19 cellular contexts compared by ENCODE assay signal in the genomic region with DNA sequence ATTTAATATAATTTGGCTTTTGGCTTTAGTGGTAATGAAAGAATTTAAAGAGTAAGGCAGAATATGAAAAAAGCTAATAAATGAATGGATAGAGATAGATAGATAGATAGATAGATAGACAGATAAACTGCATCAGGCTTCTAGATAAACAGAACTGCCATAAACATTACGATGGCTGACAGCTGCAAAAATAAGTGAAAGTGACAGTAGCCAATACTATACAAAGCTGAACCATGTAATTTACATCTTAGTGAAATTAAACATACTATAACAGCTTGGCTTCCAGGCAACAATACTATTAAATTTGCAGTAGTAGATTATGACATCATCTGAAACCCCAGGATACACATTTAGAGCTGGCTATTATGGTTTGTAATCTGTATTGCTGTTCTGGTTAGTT.
A peak's percentile ranks its signal among the peaks of the same experiment; 100 is the strongest.
DNase-seq lines count a peak whose midpoint lies in the region; TF ChIP-seq lines count a peak whose summit lies in the region.
"Had no signal": no experiment of that assay in that cellular context is flagged by ENCODE, and none has a peak within 500 bp of the region (broad histone marks: within the 10 kb centered on the region; RNA-seq: fewer than 3 reads in every experiment).

No MANE protein-coding gene starts in this region.

- TF ChIP-seq POLR2A in lower leg skin (IDR thresholded peaks at IDR 0.05) = no peak

- intact Hi-C loops in lower leg skin (cut with DNase I; ENCODE audit: low total_unique reads) = no loop called here

- no peaks in the 10 kb centered on the region for H3K79me2 ChIP-seq in neural progenitor cell (ENCODE audit: low read depth)

- no peaks in the 10 kb centered on the region for H3F3A ChIP-seq in neural progenitor cell (ENCODE audit: low read depth)

- H3K4me3 Mint-ChIP-seq in neural progenitor cell = no peak overlapping the region
- H3K4me3 Mint-ChIP-seq: CD4-positive, CD25-positive, alpha-beta regulatory T cell; T-helper 1 cell treated with Interleukin-12 subunit alpha and Interleukin-12 subunit beta and Interleukin-4 antibody, amounts not matched to agents 30 μg/mL and 1 μg/mL, for 36 hours had no signal

- WGBS in lower leg skin, 2 donors = 79 to 85% methylated on average over 1 of the region's 1 CpG

- DNase-seq in NCI-H1417 treated with DMSO at 0.1 percent for 48 hours (lab: John Stamatoyannopoulos, UW) (peak; percentile 59), NCI-H146 (lab: John Stamatoyannopoulos, UW) (peak; percentile 47), NCI-H2227 treated with DMSO at 0.1 percent for 48 hours (lab: John Stamatoyannopoulos, UW) (peak; percentile 27), SHP77 (lab: John Stamatoyannopoulos, UW) (peak; percentile 11 to 14), HT-29 (ENCODE audit: low spot score) (no peak), lower leg skin (ENCODE audit: low spot score in 2 of 2) (no peak), neural progenitor cell (ENCODE audit: low spot score) (no peak)
- DNase-seq: CD4-positive, CD25-positive, alpha-beta regulatory T cell; DND-41; GM23248; IMR-90; NCI-H446; NCI-H526; Peyer's patch; T1000 had no signal

- H3K4me3 ChIP-seq in lower leg skin (ENCODE audit: low read depth, poor library complexity, severe bottlenecking) (no peak overlapping the region), neural progenitor cell (no peak overlapping the region)
- H3K4me3 ChIP-seq: GM23248, HAP-1, Peyer's patch had no signal

- no peak overlapping the region for H3K4me2 ChIP-seq in neural progenitor cell
- H3K4me2 ChIP-seq: KMS-11 had no signal

- H3K36me3 ChIP-seq in neural progenitor cell = no peaks in the 10 kb centered on the region
- H3K36me3 ChIP-seq: HAP-1, Peyer's patch had no signal

- no peaks in the 10 kb centered on the region for H3K4me1 Mint-ChIP-seq in neural progenitor cell
- H3K4me1 Mint-ChIP-seq: CD4-positive, CD25-positive, alpha-beta regulatory T cell had no signal

- H3K27ac ChIP-seq in neural progenitor cell = no peak overlapping the region
- H3K27ac ChIP-seq: GM23248, HL-60, KMS-11, Peyer's patch had no signal

- no peaks in the 10 kb centered on the region for H3K27me3 ChIP-seq in neural progenitor cell
- H3K27me3 ChIP-seq: Peyer's patch had no signal

- no peaks in the 10 kb centered on the region for H3K9me3 Mint-ChIP-seq in neural progenitor cell

- no peaks in the 10 kb centered on the region for H3K36me3 Mint-ChIP-seq in neural progenitor cell
- H3K36me3 Mint-ChIP-seq: CD4-positive, CD25-positive, alpha-beta regulatory T cell had no signal

- no peaks in the 10 kb centered on the region for H3K9me3 ChIP-seq in neural progenitor cell (ENCODE audit: low read depth)
- H3K9me3 ChIP-seq: HAP-1, Peyer's patch had no signal

- no peaks in the 10 kb centered on the region for H3K27me3 Mint-ChIP-seq in neural progenitor cell (ENCODE audit: insufficient read depth, low read depth)
- H3K27me3 Mint-ChIP-seq: CD4-positive, CD25-positive, alpha-beta regulatory T cell had no signal

- no peak overlapping the region for H3K9ac ChIP-seq in neural progenitor cell
- H3K9ac ChIP-seq: GM23248, KMS-11 had no signal

- TF ChIP-seq CTCF in lower leg skin (IDR thresholded peaks at IDR 0.05) (no peak), neural progenitor cell (IDR thresholded peaks at IDR 0.05) (no peak)

- H2AFZ ChIP-seq in neural progenitor cell (replicated peaks) = no peak overlapping the region
- H2AFZ ChIP-seq: GM23248 had no signal

- H3K4me1 ChIP-seq in neural progenitor cell = no peaks in the 10 kb centered on the region
- H3K4me1 ChIP-seq: HAP-1, Peyer's patch had no signal

- H3K27ac Mint-ChIP-seq in neural progenitor cell = no peak overlapping the region
- H3K27ac Mint-ChIP-seq: CD4-positive, CD25-positive, alpha-beta regulatory T cell; T-helper 1 cell treated with Interleukin-12 subunit alpha and Interleukin-12 subunit beta and Interleukin-4 antibody, amounts not matched to agents 30 μg/mL and 1 μg/mL, for 36 hours had no signal

- no peaks in the 10 kb centered on the region for H4K20me1 ChIP-seq in neural progenitor cell (ENCODE audit: low read depth)

Comparison
In these comparisons a context has a peak if more than half of its experiments do, and no peak if none do; other contexts are left out.
1. DNase-seq: peak in NCI-H1417 treated with DMSO at 0.1 percent for 48 hours (single experiment), NCI-H146 (single experiment), NCI-H2227 treated with DMSO at 0.1 percent for 48 hours (single experiment) and SHP77 (2 of 2); none in HT-29 (single experiment), lower leg skin (0 of 2) and neural progenitor cell (single experiment).